In the genomic region with DNA sequence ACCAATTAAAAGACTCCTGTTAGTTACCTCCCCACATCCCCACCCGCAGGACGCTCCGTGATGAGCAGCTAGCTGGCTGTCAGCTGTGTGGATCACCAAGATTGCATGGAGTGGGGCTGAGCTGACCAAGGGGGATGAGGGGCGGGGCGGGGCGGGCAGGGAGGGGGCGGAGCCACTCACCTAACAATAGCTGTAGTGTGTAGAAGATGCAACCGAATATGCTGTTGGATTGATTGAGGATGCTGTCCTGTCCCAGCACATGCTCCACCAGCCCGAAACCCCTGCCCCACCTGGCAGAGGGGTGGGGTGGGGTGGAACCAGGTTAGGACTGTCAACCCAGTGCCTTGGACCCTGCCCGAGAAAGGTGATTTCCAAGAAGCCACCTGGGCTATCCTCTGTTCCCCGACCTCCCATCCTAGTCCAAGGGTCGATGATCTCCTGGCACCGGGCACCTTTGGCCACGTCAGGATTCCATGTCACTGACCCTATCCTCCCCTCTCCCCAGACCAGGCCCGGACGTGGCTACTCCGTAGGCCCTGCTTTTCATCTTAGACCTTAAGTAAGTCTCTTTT, we compare ENCODE assay signal across 8 cellular contexts. TPM values are rescaled to one million over a fixed set of nuclear protein-coding genes. Genes with fewer than 3 reads are reported as not detected.
DNase-seq lines count a peak whose midpoint lies in the region; ATAC-seq lines count a peak whose summit lies in the region.

No MANE protein-coding gene starts in this region.

- peaks cover 17% of the 10 kb centered on the region for H3K4me1 Mint-ChIP-seq in activated naive CD8-positive, alpha-beta T cell treated with anti-CD3 and anti-CD28 coated beads for 36 hours
- peaks cover 18 to 34% of the 10 kb centered on the region in 2 donors for H3K4me1 Mint-ChIP-seq in stimulated activated naive B cell treated with anti-CD40 and anti-IgM and Interleukin-4, amounts not matched to agents 10 μg/mL and 1 μg/mL and 100 μg/mL, for 72 hours

- peak overlapping the region; percentile 72 for H3K4me3 ChIP-seq in iPS-18c (ENCODE audit: insufficient read depth, low read depth, low read length)

- H3K9me3 Mint-ChIP-seq in activated naive CD8-positive, alpha-beta T cell treated with anti-CD3 and anti-CD28 coated beads for 36 hours, result no peaks in the 10 kb centered on the region
- H3K9me3 Mint-ChIP-seq in stimulated activated naive B cell treated with anti-CD40 and anti-IgM and Interleukin-4, amounts not matched to agents 10 μg/mL and 1 μg/mL and 100 μg/mL, for 72 hours, result no peaks in the 10 kb centered on the region

- H3K4me3 Mint-ChIP-seq in activated naive CD8-positive, alpha-beta T cell treated with anti-CD3 and anti-CD28 coated beads for 36 hours, result peak overlapping the region; percentile 100
- H3K4me3 Mint-ChIP-seq in stimulated activated naive B cell treated with anti-CD40 and anti-IgM and Interleukin-4, amounts not matched to agents 10 μg/mL and 1 μg/mL and 100 μg/mL, for 72 hours, result peak overlapping the region; percentile 19 to 32

- DNase-seq in ELF-1 (ENCODE audit: low read depth, low spot score) (peak; percentile 45), MV-4-11 (lab: John Stamatoyannopoulos, UW) (peak; percentile 28)
- DNase-seq in activated naive CD8-positive, alpha-beta T cell treated with anti-CD3 and anti-CD28 coated beads for 36 hours, result no peak
- no peak for DNase-seq in stimulated activated naive B cell treated with anti-CD40 and anti-IgM and Interleukin-4, amounts not matched to agents 10 μg/mL and 1 μg/mL and 100 μg/mL, for 72 hours
- no peak for DNase-seq in activated CD4-positive, alpha-beta T cell treated with anti-CD3 and anti-CD28 coated beads for 4 hours

- H3K36me3 Mint-ChIP-seq in activated naive CD8-positive, alpha-beta T cell treated with anti-CD3 and anti-CD28 coated beads for 36 hours, result peaks cover 12% of the 10 kb centered on the region
- H3K36me3 Mint-ChIP-seq in stimulated activated naive B cell treated with anti-CD40 and anti-IgM and Interleukin-4, amounts not matched to agents 10 μg/mL and 1 μg/mL and 100 μg/mL, for 72 hours, result peaks cover 0 to 12% of the 10 kb centered on the region in 2 donors

- H3K27me3 Mint-ChIP-seq in activated naive CD8-positive, alpha-beta T cell treated with anti-CD3 and anti-CD28 coated beads for 36 hours, result no peaks in the 10 kb centered on the region
- no peaks in the 10 kb centered on the region for H3K27me3 Mint-ChIP-seq in stimulated activated naive B cell treated with anti-CD40 and anti-IgM and Interleukin-4, amounts not matched to agents 10 μg/mL and 1 μg/mL and 100 μg/mL, for 72 hours

- H3K27ac Mint-ChIP-seq in activated naive CD8-positive, alpha-beta T cell treated with anti-CD3 and anti-CD28 coated beads for 36 hours, result no peak overlapping the region
- H3K27ac Mint-ChIP-seq in stimulated activated naive B cell treated with anti-CD40 and anti-IgM and Interleukin-4, amounts not matched to agents 10 μg/mL and 1 μg/mL and 100 μg/mL, for 72 hours, result no peak overlapping the region

- ATAC-seq in stimulated activated naive B cell treated with anti-CD40 and anti-IgM and Interleukin-4, amounts not matched to agents 10 μg/mL and 1 μg/mL and 100 μg/mL, for 72 hours (replicated peaks), result no peak
- ATAC-seq in HG02938 (IDR thresholded peaks at IDR 0.05; ENCODE audit: unreplicated experiment), result no peak
- no peak for ATAC-seq in HG02678 (IDR thresholded peaks at IDR 0.05; ENCODE audit: unreplicated experiment)

- no peaks in the 10 kb centered on the region for H3K9me3 ChIP-seq in iPS-18c (ENCODE audit: control insufficient read depth, insufficient read depth, low read length)

RNA-seq across cellular contexts. Expression of gene VKORC1, which starts 1.4 kb away (rescaled TPM):
- 10 to 100 TPM; 57.9 to 61.3 TPM for total RNA-seq in activated naive CD8-positive, alpha-beta T cell treated with anti-CD3 and anti-CD28 coated beads for 36 hours

RNA-seq across cellular contexts. Expression of gene PRSS53, which starts 4.5 kb away (rescaled TPM):
- 1 to 10 TPM; 3.0 to 3.1 TPM for total RNA-seq in activated naive CD8-positive, alpha-beta T cell treated with anti-CD3 and anti-CD28 coated beads for 36 hours

RNA-seq across cellular contexts. Expression of gene BCKDK, which starts 15.0 kb away (rescaled TPM):
- 10 to 100 TPM; 45.5 to 49.3 TPM for total RNA-seq in activated naive CD8-positive, alpha-beta T cell treated with anti-CD3 and anti-CD28 coated beads for 36 hours

RNA-seq across cellular contexts. Expression of gene ZNF646, which starts 19.0 kb away (rescaled TPM):
- total RNA-seq in activated naive CD8-positive, alpha-beta T cell treated with anti-CD3 and anti-CD28 coated beads for 36 hours, result 10 to 100 TPM; 20.0 to 21.8 TPM

RNA-seq across cellular contexts. Expression of gene ZNF668, which starts 19.2 kb away (rescaled TPM):
- total RNA-seq in activated naive CD8-positive, alpha-beta T cell treated with anti-CD3 and anti-CD28 coated beads for 36 hours, result 10 to 100 TPM; 17.3 to 18.5 TPM

Comparison
In these comparisons a context has a peak if more than half of its experiments do, and no peak if none do; other contexts are left out.
1. DNase-seq: peak in ELF-1 (single experiment) and MV-4-11 (single experiment); none in activated naive CD8-positive, alpha-beta T cell treated with anti-CD3 and anti-CD28 coated beads for 36 hours (single experiment), stimulated activated naive B cell treated with anti-CD40 and anti-IgM and Interleukin-4, amounts not matched to agents 10 μg/mL and 1 μg/mL and 100 μg/mL, for 72 hours (single experiment) and activated CD4-positive, alpha-beta T cell treated with anti-CD3 and anti-CD28 coated beads for 4 hours (0 of 2).